Comparison of ENCODE assay signal across 13 cellular contexts in genomic region chr19:11050323-11051114, GRCh38. TPM values are rescaled to one million over a fixed set of nuclear protein-coding genes. Genes with fewer than 3 reads are reported as not detected.
DNase-seq lines count a peak whose midpoint lies in the region; ATAC-seq and TF ChIP-seq lines count a peak whose summit lies in the region.
"Had no signal": no experiment of that assay in that cellular context is flagged by ENCODE, and none has a peak within 500 bp of the region (broad histone marks: within the 10 kb centered on the region; RNA-seq: fewer than 3 reads in every experiment).

No MANE protein-coding gene starts in this region.

- no TSS peak for BruUV-seq in PC-9 (replicated peaks; lab: Mats Ljungman, UMichigan)

- no peaks in the 10 kb centered on the region for H3K27me3 Mint-ChIP-seq in activated CD4-positive, alpha-beta T cell treated with anti-CD3 and anti-CD28 coated beads, Interleukin-2, amount 10 ng/mL, durations not matched to agents 24 days and 14 days

- intact Hi-C loops in Right ventricle myocardium inferior (cut with DNase I), result no loop called here
- intact Hi-C loops in left ventricle myocardium inferior (cut with micrococcal nuclease), result no loop called here
- intact Hi-C loops in left lung (cut with DNase I), result no loop called here
- intact Hi-C loops in thyroid gland (cut with DNase I), result no loop called here
- intact Hi-C loops in activated CD4-positive, alpha-beta T cell treated with anti-CD3 and anti-CD28 coated beads, Interleukin-2, amount 10 ng/mL, durations not matched to agents 24 days and 14 days (cut with micrococcal nuclease), result no loop called here
- intact Hi-C loops in PC-9 (cut with micrococcal nuclease; ENCODE audit: unreplicated experiment), result no loop called here

- H3K36me3 ChIP-seq in left ventricle myocardium inferior (peaks cover 34% of the 10 kb centered on the region), OCI-LY1 (ENCODE audit: insufficient read depth, low read length) (peaks cover 62% of the 10 kb centered on the region), left lung (peaks cover 0 to 67% of the 10 kb centered on the region in 2 donors), thyroid gland (peaks cover 0 to 3% of the 10 kb centered on the region in 2 donors), PC-9 (ENCODE audit: low read depth) (peaks cover 7% of the 10 kb centered on the region; the same call in 1 of the 2 replicates)

- H3K27me3 ChIP-seq in left ventricle myocardium inferior (ENCODE audit: low read depth) (no peaks in the 10 kb centered on the region), OCI-LY1 (ENCODE audit: insufficient read depth, low read length) (no peaks in the 10 kb centered on the region), left lung (no peaks in the 10 kb centered on the region), thyroid gland (no peaks in the 10 kb centered on the region), PC-9 (ENCODE audit: insufficient read depth, low read depth) (no peaks in the 10 kb centered on the region)

- no peaks in the 10 kb centered on the region for H4K20me1 ChIP-seq in OCI-LY1 (ENCODE audit: insufficient read depth, low read length)
- H4K20me1 ChIP-seq in PC-9 (ENCODE audit: insufficient read depth), result peaks cover 12% of the 10 kb centered on the region; the same call in 1 of the 2 replicates

- no peak overlapping the region for H3K4me3 Mint-ChIP-seq in activated CD4-positive, alpha-beta T cell treated with anti-CD3 and anti-CD28 coated beads, Interleukin-2, amount 10 ng/mL, durations not matched to agents 24 days and 14 days

- TF ChIP-seq POLR2A in thyroid gland (IDR thresholded peaks at IDR 0.05), result no peak

- peak; percentile 61 for ATAC-seq in Right ventricle myocardium inferior
- ATAC-seq in left lung, result peak; percentile 48

- TF ChIP-seq CTCF in left ventricle myocardium inferior (IDR thresholded peaks at IDR 0.05; ENCODE audit: borderline replicate concordance), result no peak
- no peak for TF ChIP-seq CTCF in OCI-LY1 (IDR thresholded peaks at IDR 0.05; ENCODE audit: low read length)
- TF ChIP-seq CTCF in left lung (IDR thresholded peaks at IDR 0.05), result no peak
- no peak for TF ChIP-seq CTCF in thyroid gland (IDR thresholded peaks at IDR 0.05)
- TF ChIP-seq CTCF in PC-9 (conservative IDR thresholded peaks at IDR 0.05), result no peak

- H3K36me3 Mint-ChIP-seq in activated CD4-positive, alpha-beta T cell treated with anti-CD3 and anti-CD28 coated beads, Interleukin-2, amount 10 ng/mL, durations not matched to agents 24 days and 14 days (ENCODE audit: low read depth), result peaks cover 17% of the 10 kb centered on the region

- H3K9me2 ChIP-seq in OCI-LY1 (ENCODE audit: low read depth, low read length), result no peaks in the 10 kb centered on the region
- H3K9me2 ChIP-seq in PC-9 (ENCODE audit: insufficient read depth), result no peaks in the 10 kb centered on the region

- 25 to 54% methylated on average over 3 to 5 of the region's 9 CpGs for WGBS in thyroid gland, 2 donors

- H3K4me3 ChIP-seq in left ventricle myocardium inferior, result no peak overlapping the region
- no peak overlapping the region for H3K4me3 ChIP-seq in OCI-LY1 (ENCODE audit: low read depth, low read length, poor library complexity, severe bottlenecking)
- H3K4me3 ChIP-seq in left lung, result no peak overlapping the region
- H3K4me3 ChIP-seq in thyroid gland (replicated peaks in 1 of 3), result no peak overlapping the region
- H3K4me3 ChIP-seq in PC-9, result no peak overlapping the region

- no peak overlapping the region for H3K27ac Mint-ChIP-seq in activated CD4-positive, alpha-beta T cell treated with anti-CD3 and anti-CD28 coated beads, Interleukin-2, amount 10 ng/mL, durations not matched to agents 24 days and 14 days

- H3F3A ChIP-seq in OCI-LY1 (ENCODE audit: insufficient read depth, low read length) (peaks cover 16% of the 10 kb centered on the region; the same call in 1 of the 2 replicates), PC-9 (ENCODE audit: insufficient read depth, low read depth) (peaks cover 7% of the 10 kb centered on the region)

- CTCF ChIA-PET in PC-9 (lab: Charles Lee), result no interaction called here

- no peaks in the 10 kb centered on the region for H3K9me3 Mint-ChIP-seq in activated CD4-positive, alpha-beta T cell treated with anti-CD3 and anti-CD28 coated beads, Interleukin-2, amount 10 ng/mL, durations not matched to agents 24 days and 14 days

- H3K9me3 ChIP-seq in left ventricle myocardium inferior (replicated peaks) (no peaks in the 10 kb centered on the region), OCI-LY1 (ENCODE audit: low read length) (no peaks in the 10 kb centered on the region), left lung (no peaks in the 10 kb centered on the region), thyroid gland (no peaks in the 10 kb centered on the region), PC-9 (ENCODE audit: insufficient read depth, low read depth) (no peaks in the 10 kb centered on the region)

- POLR2A ChIA-PET in PC-9 (lab: Charles Lee; ENCODE audit: unreplicated experiment), result no interaction called here

- no peaks in the 10 kb centered on the region for H3K79me2 ChIP-seq in OCI-LY1 (ENCODE audit: insufficient read depth, low read length)
- H3K79me2 ChIP-seq in PC-9 (ENCODE audit: low read depth), result no peaks in the 10 kb centered on the region

- H3K4me2 ChIP-seq in OCI-LY1 (ENCODE audit: low read length), result peak overlapping the region; percentile 38; the same call in 1 of the 2 replicates
- no peak overlapping the region for H3K4me2 ChIP-seq in PC-9

- H3K27ac ChIP-seq in left ventricle myocardium inferior (replicated peaks), result no peak overlapping the region
- peak overlapping the region; percentile 98 for H3K27ac ChIP-seq in OCI-LY1 (ENCODE audit: low read depth, low read length, poor library complexity, severe bottlenecking)
- no peak overlapping the region for H3K27ac ChIP-seq in left lung
- peak overlapping the region; percentile 17 to 91 (median 88) for H3K27ac ChIP-seq in thyroid gland
- H3K27ac ChIP-seq in PC-9, result no peak overlapping the region

- peaks cover 16% of the 10 kb centered on the region for H3K4me1 Mint-ChIP-seq in activated CD4-positive, alpha-beta T cell treated with anti-CD3 and anti-CD28 coated beads, Interleukin-2, amount 10 ng/mL, durations not matched to agents 24 days and 14 days

- peak overlapping the region; percentile 49; the same call in 1 of the 2 replicates for H3K9ac ChIP-seq in OCI-LY1 (ENCODE audit: low read length)

- H3K4me1 ChIP-seq in left ventricle myocardium inferior (peaks cover 4% of the 10 kb centered on the region), OCI-LY1 (ENCODE audit: insufficient read depth, low read length, severe bottlenecking) (peaks cover 72% of the 10 kb centered on the region), left lung (peaks cover 0 to 20% of the 10 kb centered on the region in 2 donors), thyroid gland (peaks cover 12 to 28% of the 10 kb centered on the region in 2 donors), PC-9 (replicated peaks; ENCODE audit: insufficient read depth) (no peaks in the 10 kb centered on the region)

- DNase-seq in Right ventricle myocardium inferior (ENCODE audit: missing footprints) (no peak), left ventricle myocardium inferior (no peak), left lung (no peak), thyroid gland (peak; percentile 66 to 82), SKM-1 (lab: John Stamatoyannopoulos, UW; ENCODE audit: unreplicated experiment) (no peak), PC-9 (no peak)
- no peak for DNase-seq in activated CD4-positive, alpha-beta T cell treated with anti-CD3 and anti-CD28 coated beads, Interleukin-2, amount 10 ng/mL, durations not matched to agents 24 days and 14 days
- DNase-seq: activated effector memory CD4-positive, alpha-beta T cell treated with Interleukin-2 at 50 U/mL for 16 hours; foreskin fibroblast; MV-4-11; NCI-H524; nucleus accumbens had no signal

- no peak overlapping the region for H2AFZ ChIP-seq in OCI-LY1 (ENCODE audit: low read length)
- no peak overlapping the region for H2AFZ ChIP-seq in PC-9

RNA-seq across cellular contexts. Expression of gene LDLR, which starts 38.7 kb away (rescaled TPM):
- 12.8 TPM for total RNA-seq in Right ventricle myocardium inferior
- 8.2 TPM for total RNA-seq in left ventricle myocardium inferior
- 100 to 1,000 TPM; 212 to 310 TPM for total RNA-seq in left lung
- total RNA-seq in thyroid gland, result 10 to 100 TPM in 3 of 4 donors, 1 to 10 TPM in 1; 8.7 to 39.1 (median 20.3) TPM
- total RNA-seq in activated CD4-positive, alpha-beta T cell treated with anti-CD3 and anti-CD28 coated beads, Interleukin-2, amount 10 ng/mL, durations not matched to agents 24 days and 14 days, result 121 and 129 TPM in 2 replicates
- total RNA-seq in PC-9 (2021), result 160 and 182 TPM in 2 replicates

Comparison
In these comparisons a context has a peak if more than half of its experiments do, and no peak if none do; other contexts are left out.
1. DNase-seq: peak in thyroid gland (2 of 2); none in Right ventricle myocardium inferior (single experiment), left ventricle myocardium inferior (single experiment), left lung (0 of 2), SKM-1 (single experiment), activated CD4-positive, alpha-beta T cell treated with anti-CD3 and anti-CD28 coated beads, Interleukin-2, amount 10 ng/mL, durations not matched to agents 24 days and 14 days (single experiment) and PC-9 (0 of 2).
2. H3K27ac ChIP-seq: peak in OCI-LY1 (single experiment) and thyroid gland (3 of 3); none in left ventricle myocardium inferior (single experiment), left lung (0 of 2) and PC-9 (single experiment).